ENCODE assay signal across 26 cellular contexts in the genomic region with DNA sequence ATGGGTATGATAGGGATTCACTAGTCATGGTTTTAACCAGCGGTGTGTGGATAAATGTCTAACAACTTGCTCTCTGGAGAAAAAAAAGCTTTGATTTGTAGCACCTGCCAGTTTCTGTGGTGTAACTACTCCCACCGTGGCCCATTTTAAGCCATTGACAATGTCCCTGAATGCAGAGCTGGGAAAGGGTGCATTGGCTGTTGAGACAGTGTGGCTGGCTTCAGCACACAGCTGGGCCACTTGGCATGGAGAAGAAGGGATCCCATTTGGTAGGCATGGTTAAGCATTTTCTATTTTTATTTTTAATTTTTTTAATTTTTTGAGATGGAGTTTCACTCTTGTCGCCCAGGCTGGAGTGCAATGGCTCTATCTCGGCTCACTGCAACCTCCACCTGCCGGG. TPM values are rescaled to one million over a fixed set of nuclear protein-coding genes. Genes with fewer than 3 reads are reported as not detected.
A peak's percentile ranks its signal among the peaks of the same experiment; 100 is the strongest.
DNase-seq lines count a peak whose midpoint lies in the region; ATAC-seq and TF ChIP-seq lines count a peak whose summit lies in the region.
"Had no signal": no experiment of that assay in that cellular context is flagged by ENCODE, and none has a peak within 500 bp of the region (broad histone marks: within the 10 kb centered on the region; RNA-seq: fewer than 3 reads in every experiment).

No MANE protein-coding gene starts in this region.

- no peaks in the 10 kb centered on the region for H3K4me1 Mint-ChIP-seq in effector memory CD8-positive, alpha-beta T cell (ENCODE audit: low read depth in 2 of 2)

- H3K9me3 ChIP-seq in esophagus muscularis mucosa (no peaks in the 10 kb centered on the region), psoas muscle (no peaks in the 10 kb centered on the region), aorta (ENCODE audit: control insufficient read depth, low read length) (no peaks in the 10 kb centered on the region)
- H3K9me3 ChIP-seq: Caco-2, HAP-1, MG63 had no signal

- H3K27ac Mint-ChIP-seq in effector memory CD8-positive, alpha-beta T cell: no peak overlapping the region

- H3K36me3 Mint-ChIP-seq in effector memory CD8-positive, alpha-beta T cell (ENCODE audit: insufficient read depth): no peaks in the 10 kb centered on the region

- H3K4me3 ChIP-seq in esophagus muscularis mucosa: no peak overlapping the region
- H3K4me3 ChIP-seq in psoas muscle: no peak overlapping the region
- H3K4me3 ChIP-seq in aorta (ENCODE audit: low read length in 2 of 2): no peak overlapping the region
- H3K4me3 ChIP-seq: GM23248, HAP-1, MG63, SK-N-MC had no signal

- intact Hi-C loops in Right ventricle myocardium superior (cut with DNase I): no loop called here
- intact Hi-C loops in left cardiac atrium (cut with DNase I): no loop called here
- intact Hi-C loops in esophagus muscularis mucosa (cut with DNase I): no loop called here
- intact Hi-C loops in psoas muscle (cut with DNase I): no loop called here
- intact Hi-C loops in aorta (cut with DNase I): no loop called here

- peaks cover 10 to 17% of the 10 kb centered on the region in 2 donors for H3K27me3 Mint-ChIP-seq in effector memory CD8-positive, alpha-beta T cell

- no peak for TF ChIP-seq CTCF in esophagus muscularis mucosa (IDR thresholded peaks at IDR 0.05)
- TF ChIP-seq CTCF in psoas muscle (IDR thresholded peaks at IDR 0.05): no peak

- H3K4me1 ChIP-seq in esophagus muscularis mucosa (peaks cover 47 to 61% (median 47%) of the 10 kb centered on the region in 4 donors), psoas muscle (peaks cover 74% of the 10 kb centered on the region), aorta (ENCODE audit: control insufficient read depth in 1 of 2, insufficient read depth in 2 of 2, low read length in 2 of 2) (peaks cover 0 to 5% of the 10 kb centered on the region in 2 donors)

- DNase-seq in Right ventricle myocardium superior (peak; percentile 6), left cardiac atrium (no peak), esophagus muscularis mucosa (ENCODE audit: extremely low spot score) (no peak), psoas muscle (peak in 1 of 2 donors; percentile 4), aorta (peak in 1 of 2 donors; percentile 14), HK-2 (ENCODE audit: unreplicated experiment) (no peak)
- DNase-seq in effector CD4-positive, alpha-beta T cell: no peak
- no peak for DNase-seq in effector memory CD8-positive, alpha-beta T cell
- DNase-seq: AML-193; Caco-2; GDM1; GM23248; IMR-90; Kasumi-1; MG63; NCI-H1092; NCI-H1436 treated with DMSO at 0.1 percent for 48 hours; NCI-H2029 treated with DMSO at 0.1 percent for 48 hours; NCI-H2171 treated with DMSO at 0.1 percent for 48 hours; NCI-H446 treated with DMSO at 0.1 percent for 48 hours; NK-92 treated with Interleukin-12 subunit alpha and Interleukin-12 subunit beta, amount 100 ng/mL, for 24 hours; SHP77 had no signal

- H3K27me3 ChIP-seq in esophagus muscularis mucosa: no peaks in the 10 kb centered on the region
- no peaks in the 10 kb centered on the region for H3K27me3 ChIP-seq in psoas muscle (ENCODE audit: insufficient read depth in 3 of 3, low read length in 2 of 3)
- H3K27me3 ChIP-seq in aorta (ENCODE audit: control insufficient read depth in 1 of 2, insufficient read depth in 2 of 2, low read length in 1 of 2): no peaks in the 10 kb centered on the region
- H3K27me3 ChIP-seq: MG63 had no signal

- no peak for TF ChIP-seq POLR2A in esophagus muscularis mucosa (IDR thresholded peaks at IDR 0.05; ENCODE audit: low read depth)

- no peak overlapping the region for H3K4me3 Mint-ChIP-seq in effector memory CD8-positive, alpha-beta T cell

- peak overlapping the region in 3 of 4 donors; percentile 77 to 86 (median 85) for H3K27ac ChIP-seq in esophagus muscularis mucosa (replicated peaks in 1 of 4)
- peak overlapping the region; percentile 98 for H3K27ac ChIP-seq in psoas muscle
- peak overlapping the region; percentile 49 to 74 for H3K27ac ChIP-seq in aorta (ENCODE audit: low read depth in 1 of 2, low read length in 2 of 2)
- H3K27ac ChIP-seq: 22Rv1, GM23248, SK-N-MC had no signal

- H3K36me3 ChIP-seq in esophagus muscularis mucosa (no peaks in the 10 kb centered on the region), psoas muscle (ENCODE audit: insufficient read depth in 1 of 2, low read depth in 1 of 2) (no peaks in the 10 kb centered on the region), aorta (ENCODE audit: control insufficient read depth in 1 of 2, insufficient read depth in 2 of 2, low read length in 1 of 2) (no peaks in the 10 kb centered on the region)
- H3K36me3 ChIP-seq: HAP-1, MG63 had no signal

- H3K9me3 Mint-ChIP-seq in effector memory CD8-positive, alpha-beta T cell: no peaks in the 10 kb centered on the region

- no peak for TF ChIP-seq EP300 in esophagus muscularis mucosa (IDR thresholded peaks at IDR 0.05)

- ATAC-seq in Right ventricle myocardium superior (ENCODE audit: poor library complexity) (no peak), left cardiac atrium (no peak), psoas muscle (no peak), aorta (ENCODE audit: low FRiP score) (no peak)
- no peak for ATAC-seq in effector memory CD8-positive, alpha-beta T cell (replicated peaks)

- WGBS in esophagus muscularis mucosa: 69% methylated on average over 5 of the region's 5 CpGs
- 24 to 51% (median 33%) methylated on average over 5 of the region's 5 CpGs for WGBS in psoas muscle, 3 donors
- 22 to 26% methylated on average over 5 of the region's 5 CpGs for WGBS in aorta, 2 donors

RNA-seq across cellular contexts. Expression of gene SYNPO, which starts 31.5 kb away (rescaled TPM):
- total RNA-seq in Right ventricle myocardium superior (645 TPM), left cardiac atrium (100 to 1,000 TPM; 503 to 769 TPM), esophagus muscularis mucosa (10 to 100 TPM; 20.4 to 54.0 (median 39.3) TPM), psoas muscle (100 to 1,000 TPM; 447 to 745 (median 673) TPM), aorta (100 to 1,000 TPM; 327 to 478 TPM)
- polyA plus RNA-seq in psoas muscle (100 to 1,000 TPM; 136 to 855 (median 503) TPM), aorta (100 to 1,000 TPM; 228 to 486 TPM)

RNA-seq across cellular contexts. Expression of gene MYOZ3, which starts 52.1 kb away (rescaled TPM):
- total RNA-seq in Right ventricle myocardium superior (4.0 TPM), left cardiac atrium (1 to 10 TPM; 2.9 to 3.0 TPM), esophagus muscularis mucosa (1 to 10 TPM in 1 of 4 donors, under 1 TPM in 2, not detected in 1; 0.17 to 1.2 (median 0.46) TPM), psoas muscle (100 to 1,000 TPM in 1 of 4 donors, 10 to 100 TPM in 3; 29.7 to 110 (median 31.7) TPM), aorta (10 to 100 TPM in 1 of 2 donors, 1 to 10 TPM in 1; 2.5 to 14.1 TPM)
- polyA plus RNA-seq in psoas muscle (10 to 100 TPM in 2 of 3 donors, 1 to 10 TPM in 1; 3.0 to 14.5 (median 14.5) TPM), aorta (1 to 10 TPM; 2.0 to 2.8 TPM)
- total RNA-seq: Caco-2, Daoy had no signal

Comparison
In these comparisons a context has a peak if more than half of its experiments do, and no peak if none do; other contexts are left out.
1. RNA of gene SYNPO, which starts 31.5 kb away (total RNA-seq): 503 to 769 TPM in left cardiac atrium, 447 to 745 TPM in psoas muscle, 645 TPM in Right ventricle myocardium superior (single experiment) and 327 to 478 TPM in aorta; 20.4 to 54.0 TPM in esophagus muscularis mucosa; every median in the first group is over 4 times any median in the second.
2. Peak in every context shown above with its lines, with median percentiles within 50 percentile points of each other: H3K27ac ChIP-seq.